In genomic region chr17:45958307-45958706, GRCh38 we compare ENCODE assay signal across 4 cellular contexts. TPM values are rescaled to one million over a fixed set of nuclear protein-coding genes. Genes with fewer than 3 reads are reported as not detected.
"Had no signal": no experiment of that assay in that cellular context is flagged by ENCODE, and none has a peak within 500 bp of the region (broad histone marks: within the 10 kb centered on the region; RNA-seq: fewer than 3 reads in every experiment).

No MANE protein-coding gene starts in this region.

- H3K4me3 ChIP-seq: GM12878 had no signal

- DNase-seq: GDM1, GF-D8 had no signal

- ATAC-seq: GM12878 had no signal

RNA-seq across cellular contexts. Expression of gene STH, which starts 40.7 kb away (rescaled TPM):
- total RNA-seq: G401, GM12878 had no signal
